In the genomic region with DNA sequence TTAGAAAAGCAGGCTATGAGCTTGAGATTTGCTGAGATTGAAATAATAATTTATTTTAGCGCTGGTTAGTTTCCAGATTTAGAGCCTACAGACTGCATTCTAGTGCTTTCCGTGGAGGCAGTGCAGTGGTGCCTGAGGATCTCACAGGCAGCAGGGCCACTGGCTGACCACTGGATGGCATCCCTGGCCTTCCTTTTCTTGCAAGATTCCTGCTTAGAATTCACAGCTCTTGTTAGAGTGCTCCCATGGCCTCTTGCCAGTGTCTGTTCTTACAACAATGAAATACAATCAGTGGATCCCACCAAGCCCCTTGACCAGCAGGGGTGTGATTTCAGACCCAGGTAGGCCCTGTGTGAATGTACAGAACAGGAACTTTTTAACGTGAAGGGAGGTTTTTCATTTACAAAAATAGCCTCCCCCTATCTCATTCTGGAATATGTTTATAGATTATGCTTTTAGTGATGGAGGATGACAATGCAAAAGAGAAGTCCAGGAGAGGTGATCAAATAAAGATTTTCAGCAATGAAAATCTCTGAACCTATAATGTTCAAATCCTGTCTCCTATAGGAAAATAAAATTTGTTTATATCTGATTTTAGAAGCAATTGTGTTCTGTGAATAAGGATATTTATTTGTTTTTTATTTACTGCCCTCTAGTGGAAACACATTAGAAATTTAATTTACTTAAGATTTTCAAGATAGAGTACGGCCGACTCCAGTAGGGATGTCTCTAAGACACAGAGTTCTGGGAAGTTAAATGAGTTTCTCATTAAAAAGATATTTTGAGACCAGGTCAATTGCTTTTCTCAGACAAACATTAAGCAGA, we compare ENCODE assay signal across 8 cellular contexts.
A peak's percentile ranks its signal among the peaks of the same experiment; 100 is the strongest.
DNase-seq lines count a peak whose midpoint lies in the region; ATAC-seq, FAIRE-seq and TF ChIP-seq lines count a peak whose summit lies in the region.

No MANE protein-coding gene starts in this region.

- no peak overlapping the region for H2BK20ac ChIP-seq in H9 (ENCODE audit: low read depth, low read length, poor library complexity, severe bottlenecking)

- H2BK120ac ChIP-seq in H9 (ENCODE audit: low read depth, low read length, poor library complexity, severe bottlenecking) = no peak overlapping the region

- no peak overlapping the region for H3K14ac ChIP-seq in H9 (ENCODE audit: insufficient read depth, low read length)

- TF ChIP-seq POLR2A in A549 (IDR thresholded peaks at IDR 0.05; ENCODE audit: low read length) = no peak

- POLR2A ChIA-PET in A549 (lab: Yijun Ruan, JAX) = no interaction called here

- H3K4ac ChIP-seq in H9 (ENCODE audit: low read depth, low read length) = no peak overlapping the region

- no peak overlapping the region for H4K5ac ChIP-seq in H9 (ENCODE audit: insufficient read length, low read depth, low read length)

- no peak overlapping the region for H3K4me3 ChIP-seq in A549

- H3K9me3 ChIP-seq in A549 = no peaks in the 10 kb centered on the region
- H3K9me3 ChIP-seq in H9 (ENCODE audit: control insufficient read depth, low read depth, low read length) = no peaks in the 10 kb centered on the region

- H2BK12ac ChIP-seq in H9 (ENCODE audit: insufficient read length, low read depth, low read length) = no peak overlapping the region

- H2AK5ac ChIP-seq in H9 (ENCODE audit: insufficient read length, low read length) = no peak overlapping the region

- no peak overlapping the region for H3K18ac ChIP-seq in H9 (ENCODE audit: insufficient read length, low read depth, low read length)

- no peaks in the 10 kb centered on the region for H3K79me1 ChIP-seq in H9 (ENCODE audit: insufficient read depth, low read depth, low read length, poor library complexity, severe bottlenecking)

- CTCF ChIA-PET in A549 (lab: Yijun Ruan, JAX) = interaction anchor here (0.7 to 2.5 kb wide), 6 partner anchors 9 to 702 kb away, joined by 3 to 12 read pairs (median 3); no protein-coding TSS in a partner anchor

- no peaks in the 10 kb centered on the region for H3K4me1 ChIP-seq in A549
- no peaks in the 10 kb centered on the region for H3K4me1 ChIP-seq in H9 (ENCODE audit: insufficient read depth, low read length)

- H3K23me2 ChIP-seq in H9 (ENCODE audit: insufficient read length, low read depth, low read length, poor library complexity, severe bottlenecking) = no peaks in the 10 kb centered on the region

- H3K23ac ChIP-seq in H9 (ENCODE audit: insufficient read length, low read depth, low read length) = no peak overlapping the region

- peak; percentile 31; the same call in 2 of the 3 replicates for TF ChIP-seq CTCF in A549 (IDR thresholded peaks at IDR 0.05)
- peak; percentile 64 for TF ChIP-seq CTCF in H9 (conservative IDR thresholded peaks at IDR 0.05)

- no peak for TF ChIP-seq RAD21 in A549 (conservative IDR thresholded peaks at IDR 0.05 in 1 of 2, IDR thresholded peaks at IDR 0.05 in 1 of 2)

- H3K4me2 ChIP-seq in A549 = no peak overlapping the region
- no peak overlapping the region for H3K4me2 ChIP-seq in H9 (ENCODE audit: insufficient read depth, insufficient read length, low read length)

- no peaks in the 10 kb centered on the region for H3K36me3 Mint-ChIP-seq in H9 (ENCODE audit: insufficient read depth in 1 of 3, low read depth in 3 of 3)

- H3K4me1 Mint-ChIP-seq in H9 = no peaks in the 10 kb centered on the region

- peak overlapping the region in 1 of 3 experiments; percentile 56; a peak in 1 of 7 replicates for H3K27ac Mint-ChIP-seq in H9

- no peak for TF ChIP-seq EP300 in A549 (IDR thresholded peaks at IDR 0.05)

- H3T11ph ChIP-seq in H9 (ENCODE audit: low read length) = no peak overlapping the region

- H3K4me3 Mint-ChIP-seq in H9 = no peak overlapping the region

- no peak overlapping the region for H4K91ac ChIP-seq in H9 (ENCODE audit: insufficient read length, low read depth, low read length)

- no peak overlapping the region for H3K56ac ChIP-seq in H9 (ENCODE audit: insufficient read length, low read depth, low read length)

- no peak overlapping the region for H2AFZ ChIP-seq in H9 (ENCODE audit: low read length)

- H3K27ac ChIP-seq in A549 (no peak overlapping the region), H9 (ENCODE audit: insufficient read length, low read depth, low read length) (no peak overlapping the region)

- no peak overlapping the region for H2BK5ac ChIP-seq in H9 (ENCODE audit: insufficient read length, low read length)

- H2BK15ac ChIP-seq in H9 (ENCODE audit: low read depth, low read length) = no peak overlapping the region

- H4K20me1 ChIP-seq in H9 (ENCODE audit: control insufficient read depth, insufficient read depth, insufficient read length) = no peaks in the 10 kb centered on the region

- no peaks in the 10 kb centered on the region for H3K27me3 ChIP-seq in H9 (ENCODE audit: insufficient read depth, low read length)

- no peaks in the 10 kb centered on the region for H3K79me2 ChIP-seq in H9 (ENCODE audit: insufficient read depth, low read length)

- WGBS in A549 (ENCODE audit: missing lambda C conversion rate) = 11% methylated on average over 5 of the region's 5 CpGs
- no CpG with 5 or more reads among the region's 5 CpGs for WGBS in H9 (ENCODE audit: extremely low coverage, insufficient read length, low lambda C conversion rate)

- no peak overlapping the region for H3K9ac ChIP-seq in H9 (ENCODE audit: extremely low read depth, insufficient read length, low read length)

- no peak for FAIRE-seq in A549 (lab: Jason Lieb, UNC)

- no peaks in the 10 kb centered on the region for H3K9me3 Mint-ChIP-seq in H9

- peak in 1 of 2 experiments; percentile 30; a peak in 1 of 6 replicates for ATAC-seq in A549
- ATAC-seq in HG02571 (IDR thresholded peaks at IDR 0.05; ENCODE audit: unreplicated experiment) = no peak
- ATAC-seq in GM21360 (IDR thresholded peaks at IDR 0.05; ENCODE audit: unreplicated experiment) = no peak
- no peak for ATAC-seq in GM18511 (IDR thresholded peaks at IDR 0.05; ENCODE audit: unreplicated experiment)
- no peak for ATAC-seq in GM21515 (IDR thresholded peaks at IDR 0.05; ENCODE audit: unreplicated experiment)

- peak in 1 of 2 experiments; percentile 5 for DNase-seq in A549 (ENCODE audit: low read depth in 1 of 2, low spot score in 1 of 2)
- peak; percentile 77 for DNase-seq in H9
- DNase-seq in SHP77 treated with DMSO at 0.1 percent for 48 hours (lab: John Stamatoyannopoulos, UW) = peak; percentile 69
- peak in 36 of 51 donors; percentile 1 to 73 (median 28) for DNase-seq in hypothalamus (lab: John Stamatoyannopoulos, UW)

- H3K27me3 Mint-ChIP-seq in H9 (ENCODE audit: low read depth) = no peaks in the 10 kb centered on the region; the same call in 1 of the 2 replicates

- H4K8ac ChIP-seq in H9 (replicated peaks; ENCODE audit: insufficient read length, low read depth, low read length) = no peak overlapping the region

TF ChIP-seq in A549, 52 proteins besides CTCF, POLR2A, EP300 and RAD21:
- TF ChIP-seq, protein P1, sequence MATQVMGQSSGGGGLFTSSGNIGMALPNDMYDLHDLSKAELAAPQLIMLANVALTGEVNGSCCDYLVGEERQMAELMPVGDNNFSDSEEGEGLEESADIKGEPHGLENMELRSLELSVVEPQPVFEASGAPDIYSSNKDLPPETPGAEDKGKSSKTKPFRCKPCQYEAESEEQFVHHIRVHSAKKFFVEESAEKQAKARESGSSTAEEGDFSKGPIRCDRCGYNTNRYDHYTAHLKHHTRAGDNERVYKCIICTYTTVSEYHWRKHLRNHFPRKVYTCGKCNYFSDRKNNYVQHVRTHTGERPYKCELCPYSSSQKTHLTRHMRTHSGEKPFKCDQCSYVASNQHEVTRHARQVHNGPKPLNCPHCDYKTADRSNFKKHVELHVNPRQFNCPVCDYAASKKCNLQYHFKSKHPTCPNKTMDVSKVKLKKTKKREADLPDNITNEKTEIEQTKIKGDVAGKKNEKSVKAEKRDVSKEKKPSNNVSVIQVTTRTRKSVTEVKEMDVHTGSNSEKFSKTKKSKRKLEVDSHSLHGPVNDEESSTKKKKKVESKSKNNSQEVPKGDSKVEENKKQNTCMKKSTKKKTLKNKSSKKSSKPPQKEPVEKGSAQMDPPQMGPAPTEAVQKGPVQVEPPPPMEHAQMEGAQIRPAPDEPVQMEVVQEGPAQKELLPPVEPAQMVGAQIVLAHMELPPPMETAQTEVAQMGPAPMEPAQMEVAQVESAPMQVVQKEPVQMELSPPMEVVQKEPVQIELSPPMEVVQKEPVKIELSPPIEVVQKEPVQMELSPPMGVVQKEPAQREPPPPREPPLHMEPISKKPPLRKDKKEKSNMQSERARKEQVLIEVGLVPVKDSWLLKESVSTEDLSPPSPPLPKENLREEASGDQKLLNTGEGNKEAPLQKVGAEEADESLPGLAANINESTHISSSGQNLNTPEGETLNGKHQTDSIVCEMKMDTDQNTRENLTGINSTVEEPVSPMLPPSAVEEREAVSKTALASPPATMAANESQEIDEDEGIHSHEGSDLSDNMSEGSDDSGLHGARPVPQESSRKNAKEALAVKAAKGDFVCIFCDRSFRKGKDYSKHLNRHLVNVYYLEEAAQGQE (IDR thresholded peaks at IDR 0.05) = no peak
- no peak for TF ChIP-seq BCL3 (IDR thresholded peaks at IDR 0.05)
- TF ChIP-seq CBX8 (IDR thresholded peaks at IDR 0.05) = no peak
- no peak for TF ChIP-seq TP53 (CRISPR knock-in tag; IDR thresholded peaks at IDR 0.05)
- no peak for TF ChIP-seq SMC3 (IDR thresholded peaks at IDR 0.05)
- TF ChIP-seq GATA3 (IDR thresholded peaks at IDR 0.05; ENCODE audit: borderline replicate concordance) = no peak
- no peak for TF ChIP-seq RCOR1 (IDR thresholded peaks at IDR 0.05; ENCODE audit: low read depth, low read length)
- no peak for TF ChIP-seq CHD2 (IDR thresholded peaks at IDR 0.05; ENCODE audit: low read length, partially characterized antibody)
- TF ChIP-seq CBX2 (IDR thresholded peaks at IDR 0.05; ENCODE audit: borderline replicate concordance, low read depth) = no peak
